8 cellular contexts compared by ENCODE assay signal in genomic region chr17:65750678-65751077, GRCh38.
DNase-seq lines count a peak whose midpoint lies in the region; ATAC-seq lines count a peak whose summit lies in the region.

No MANE protein-coding gene starts in this region.

- no peaks in the 10 kb centered on the region for H3K9me3 ChIP-seq in SJCRH30 (replicated peaks)

- H3K36me3 ChIP-seq in SJCRH30: peaks cover 5% of the 10 kb centered on the region
- no peaks in the 10 kb centered on the region for H3K36me3 ChIP-seq in H7 (replicated peaks; ENCODE audit: control insufficient read depth, insufficient read depth, low read length)

- DNase-seq in AG08396 (ENCODE audit: low spot score) (peak; percentile 87), SJCRH30 (peak; percentile 87 to 92), amniotic stem cell (lab: John Stamatoyannopoulos, UW) (peak; percentile 28), kidney tubule cell (ENCODE audit: low spot score) (peak; percentile 97), H7 (no peak)
- peak; percentile 41 for DNase-seq in stimulated activated naive CD8-positive, alpha-beta T cell treated with anti-CD3 and anti-CD28 coated beads, Interleukin-15, Interleukin-2, amounts not matched to agents 100 U/mL and 50 U/mL, for 24 hours

- no peak overlapping the region for H3K27ac ChIP-seq in SJCRH30

- H3K4me1 ChIP-seq in SJCRH30: peaks cover 15% of the 10 kb centered on the region

- H3K4me3 ChIP-seq in SJCRH30: no peak overlapping the region
- no peak overlapping the region for H3K4me3 ChIP-seq in H7 (ENCODE audit: insufficient read depth, low read depth, low read length)

- no peaks in the 10 kb centered on the region for H3K27me3 ChIP-seq in SJCRH30
- H3K27me3 ChIP-seq in H7 (ENCODE audit: control insufficient read depth, insufficient read depth, low read length): no peaks in the 10 kb centered on the region

- ATAC-seq in HG03060 (IDR thresholded peaks at IDR 0.05; ENCODE audit: low read depth, unreplicated experiment) (peak; percentile 79), HG02938 (IDR thresholded peaks at IDR 0.05; ENCODE audit: unreplicated experiment) (no peak)
- ATAC-seq in stimulated activated naive CD8-positive, alpha-beta T cell treated with anti-CD3 and anti-CD28 coated beads, Interleukin-15, Interleukin-2, amounts not matched to agents 100 U/mL and 50 U/mL, for 24 hours: no peak
